ENCODE assay signal across 9 cellular contexts in genomic region chr2:39216495-39217191, GRCh38. TPM values are rescaled to one million over a fixed set of nuclear protein-coding genes. Genes with fewer than 3 reads are reported as not detected.
A peak's percentile ranks its signal among the peaks of the same experiment; 100 is the strongest.
DNase-seq lines count a peak whose midpoint lies in the region; ATAC-seq and TF ChIP-seq lines count a peak whose summit lies in the region.
"Had no signal": no experiment of that assay in that cellular context is flagged by ENCODE, and none has a peak within 500 bp of the region (broad histone marks: within the 10 kb centered on the region; RNA-seq: fewer than 3 reads in every experiment).

No MANE protein-coding gene starts in this region.

- peak overlapping the region; percentile 10 for H3K4me3 ChIP-seq in effector memory CD4-positive, alpha-beta T cell (ENCODE audit: insufficient read depth, low read depth, low read length, poor library complexity, severe bottlenecking)
- H3K4me3 ChIP-seq in brain microvascular endothelial cell (ENCODE audit: low read depth, low read length): no peak overlapping the region
- H3K4me3 ChIP-seq in gastrocnemius medialis: no peak overlapping the region

- H3K9me3 ChIP-seq in effector memory CD4-positive, alpha-beta T cell (ENCODE audit: control insufficient read depth, low read length): no peaks in the 10 kb centered on the region
- H3K9me3 ChIP-seq in gastrocnemius medialis: no peaks in the 10 kb centered on the region
- H3K9me3 ChIP-seq: neutrophil had no signal

- intact Hi-C loops in gastrocnemius medialis (cut with DNase I; ENCODE audit: low total_unique reads): no loop called here

- peak overlapping the region; percentile 72 for H3K27ac ChIP-seq in effector memory CD4-positive, alpha-beta T cell (ENCODE audit: insufficient read depth, low read length, poor library complexity, severe bottlenecking)
- H3K27ac ChIP-seq in brain microvascular endothelial cell (no peak overlapping the region), gastrocnemius medialis (no peak overlapping the region)
- H3K27ac ChIP-seq: neutrophil had no signal

- no peak for TF ChIP-seq CTCF in brain microvascular endothelial cell (IDR thresholded peaks at IDR 0.05; ENCODE audit: low read depth, low read length, missing control alignments)
- no peak for TF ChIP-seq CTCF in gastrocnemius medialis (IDR thresholded peaks at IDR 0.05 in 4 of 5, conservative IDR thresholded peaks at IDR 0.05 in 1 of 5)

- H3K4me1 ChIP-seq in effector memory CD4-positive, alpha-beta T cell (ENCODE audit: control insufficient read depth, insufficient read depth, low read length, poor library complexity, severe bottlenecking): peaks cover 24% of the 10 kb centered on the region
- H3K4me1 ChIP-seq in gastrocnemius medialis: no peaks in the 10 kb centered on the region

- no peaks in the 10 kb centered on the region for H3K36me3 ChIP-seq in effector memory CD4-positive, alpha-beta T cell (ENCODE audit: control insufficient read depth, insufficient read depth, low read length)
- no peaks in the 10 kb centered on the region for H3K36me3 ChIP-seq in brain microvascular endothelial cell (replicated peaks)
- H3K36me3 ChIP-seq in gastrocnemius medialis: no peaks in the 10 kb centered on the region
- H3K36me3 ChIP-seq: neutrophil had no signal

- ATAC-seq in HG03460 (IDR thresholded peaks at IDR 0.05; ENCODE audit: unreplicated experiment): peak; percentile 66
- ATAC-seq in gastrocnemius medialis: no peak

- peak; percentile 21 to 41 for DNase-seq in activated CD4-positive, alpha-beta T cell treated with anti-CD3 and anti-CD28 coated beads, Interleukin-2, amount 50 U/mL, for 24 hours (ENCODE audit: low read depth in 1 of 2, low spot score in 1 of 2)
- peak; percentile 46 to 66 (median 60) for DNase-seq in effector memory CD4-positive, alpha-beta T cell
- DNase-seq in stimulated activated CD8-positive, alpha-beta memory T cell treated with anti-CD3 and anti-CD28 coated beads, Interleukin-7, amount 100 ng/mL, for 1 hour (ENCODE audit: low read depth in 2 of 2): peak; percentile 20 to 31
- DNase-seq in brain microvascular endothelial cell (no peak), pons (ENCODE audit: low spot score) (no peak), gastrocnemius medialis (no peak), hypothalamus (lab: John Stamatoyannopoulos, UW) (no peak)

- TF ChIP-seq POLR2A in gastrocnemius medialis (IDR thresholded peaks at IDR 0.05): no peak

- no peaks in the 10 kb centered on the region for H3K27me3 ChIP-seq in effector memory CD4-positive, alpha-beta T cell (replicated peaks; ENCODE audit: control insufficient read depth, insufficient read depth, low read length, poor library complexity, severe bottlenecking)
- H3K27me3 ChIP-seq in brain microvascular endothelial cell (replicated peaks): no peaks in the 10 kb centered on the region
- H3K27me3 ChIP-seq in gastrocnemius medialis: no peaks in the 10 kb centered on the region
- H3K27me3 ChIP-seq: neutrophil had no signal

- in situ Hi-C loops in brain microvascular endothelial cell (cut with HindIII; ENCODE audit: low pct_ligation_motif_present, low sequenced_read_pairs) (no loop called here), gastrocnemius medialis (cut with MboI; ENCODE audit: low sequenced_read_pairs in 4 of 4) (no loop called here)

RNA-seq across cellular contexts. Expression of gene CDKL4, which starts 27.1 kb away (rescaled TPM):
- total RNA-seq in gastrocnemius medialis: 1 to 10 TPM in 1 of 4 donors, under 1 TPM in 1, not detected in 2; 0.36 to 1.1 TPM

Comparison
In these comparisons a context has a peak if more than half of its experiments do, and no peak if none do; other contexts are left out.
1. DNase-seq: peak in activated CD4-positive, alpha-beta T cell treated with anti-CD3 and anti-CD28 coated beads, Interleukin-2, amount 50 U/mL, for 24 hours (2 of 2), effector memory CD4-positive, alpha-beta T cell (3 of 3) and stimulated activated CD8-positive, alpha-beta memory T cell treated with anti-CD3 and anti-CD28 coated beads, Interleukin-7, amount 100 ng/mL, for 1 hour (2 of 2); none in brain microvascular endothelial cell (single experiment), pons (single experiment), gastrocnemius medialis (0 of 2) and hypothalamus (0 of 51).